15 cellular contexts compared by ENCODE assay signal in genomic region chr1:32791881-32792280, GRCh38. TPM values are rescaled to one million over a fixed set of nuclear protein-coding genes. Genes with fewer than 3 reads are reported as not detected.
DNase-seq lines count a peak whose midpoint lies in the region; ATAC-seq and TF ChIP-seq lines count a peak whose summit lies in the region.
"Had no signal": no experiment of that assay in that cellular context is flagged by ENCODE, and none has a peak within 500 bp of the region (broad histone marks: within the 10 kb centered on the region; RNA-seq: fewer than 3 reads in every experiment).

No MANE protein-coding gene starts in this region.

- H3K27me3 ChIP-seq in mammary epithelial cell (ENCODE audit: insufficient read depth, low read length) (no peaks in the 10 kb centered on the region), mesenchymal stem cell (ENCODE audit: control insufficient read depth in 1 of 2, insufficient read depth in 1 of 2, low read length in 2 of 2) (no peaks in the 10 kb centered on the region)
- H3K27me3 ChIP-seq: body of pancreas, sigmoid colon had no signal

- CTCF ChIA-PET in mammary epithelial cell (lab: Charles Lee; ENCODE audit: low non-redundant PET) = no interaction called here

- H2BK12ac ChIP-seq in mesenchymal stem cell (ENCODE audit: low read length in 2 of 2) = no peak overlapping the region

- TF ChIP-seq CTCF in mammary epithelial cell (conservative IDR thresholded peaks at IDR 0.05 in 1 of 2, IDR thresholded peaks at IDR 0.05 in 1 of 2; ENCODE audit: extremely low read depth in 1 of 2, insufficient read depth in 1 of 2, low read depth in 1 of 2, low read length in 2 of 2) = no peak

- no peaks in the 10 kb centered on the region for H4K20me1 ChIP-seq in mammary epithelial cell (ENCODE audit: insufficient read depth, low read length)

- H4K91ac ChIP-seq in mesenchymal stem cell (ENCODE audit: low read length) = no peak overlapping the region

- no peak overlapping the region for H2AFZ ChIP-seq in mammary epithelial cell (ENCODE audit: low read depth, low read length)
- H2AFZ ChIP-seq in mesenchymal stem cell (ENCODE audit: low read depth, low read length) = no peak overlapping the region

- H3K9me3 ChIP-seq in mammary epithelial cell (replicated peaks; ENCODE audit: insufficient read depth, low read length) = no peaks in the 10 kb centered on the region
- no peaks in the 10 kb centered on the region for H3K9me3 ChIP-seq in mesenchymal stem cell (ENCODE audit: control insufficient read depth, low read length)
- H3K9me3 ChIP-seq: body of pancreas, sigmoid colon had no signal

- H4K8ac ChIP-seq in mesenchymal stem cell (ENCODE audit: low read length) = no peak overlapping the region

- H3K18ac ChIP-seq in mesenchymal stem cell (ENCODE audit: low read depth in 1 of 2, low read length in 2 of 2) = no peak overlapping the region

- peaks cover 13% of the 10 kb centered on the region for H3K79me1 ChIP-seq in mesenchymal stem cell (replicated peaks; ENCODE audit: low read length, poor library complexity, severe bottlenecking)

- H3K4me3 ChIP-seq in mammary epithelial cell (replicated peaks in 1 of 3; ENCODE audit: insufficient read depth in 1 of 3, low read depth in 2 of 3, low read length in 3 of 3) (no peak overlapping the region), mesenchymal stem cell (ENCODE audit: insufficient read depth in 1 of 2, low read depth in 1 of 2, low read length in 2 of 2) (no peak overlapping the region)
- H3K4me3 ChIP-seq: body of pancreas, sigmoid colon had no signal

- DNase-seq in Daoy (ENCODE audit: low read depth) (peak; percentile 54), HT1080 (ENCODE audit: low read depth) (peak; percentile 52), mammary epithelial cell (peak; percentile 75), mesenchymal stem cell (no peak), DMS 273 treated with DMSO at 0.1 percent for 48 hours (lab: John Stamatoyannopoulos, UW) (no peak), HT-29 (ENCODE audit: low spot score) (no peak)
- DNase-seq: activated effector memory CD4-positive, alpha-beta T cell treated with Interleukin-2 at 50 U/mL for 16 hours; body of pancreas; CD4-positive, alpha-beta T cell; NCI-H510A treated with DMSO at 0.1 percent for 48 hours; sigmoid colon; stimulated activated naive CD4-positive, alpha-beta T cell treated with Interleukin-2 at 50 U/mL for 16 hours had no signal

- H3K4ac ChIP-seq in mesenchymal stem cell (ENCODE audit: low read depth in 1 of 2, low read length in 2 of 2) = no peak overlapping the region

- H2BK15ac ChIP-seq in mesenchymal stem cell (ENCODE audit: low read depth, poor library complexity, severe bottlenecking) = no peak overlapping the region

- no peak overlapping the region for H2BK120ac ChIP-seq in mesenchymal stem cell (ENCODE audit: low read depth, low read length)

- H3K36me3 ChIP-seq in mammary epithelial cell (ENCODE audit: insufficient read depth, low read length) = peaks cover 23% of the 10 kb centered on the region
- peaks cover 23 to 59% of the 10 kb centered on the region in 2 experiments for H3K36me3 ChIP-seq in mesenchymal stem cell (ENCODE audit: control insufficient read depth in 1 of 2, insufficient read depth in 2 of 2, low read depth in 1 of 2, low read length in 2 of 2)

- in situ Hi-C loops in mammary epithelial cell (cut with MboI; ENCODE audit: low sequenced_read_pairs in 2 of 2) = no loop called here

- dilution Hi-C loops in mammary epithelial cell (cut with HindIII; ENCODE audit: low sequenced_read_pairs) = no loop called here

- ATAC-seq in HG02885 (IDR thresholded peaks at IDR 0.05; ENCODE audit: poor library complexity, unreplicated experiment) = no peak
- ATAC-seq: body of pancreas, HepG2, left lobe of liver had no signal

- BruUV-seq in mammary epithelial cell (replicated peaks; lab: Mats Ljungman, UMichigan) = no TSS peak

- H3K9ac ChIP-seq in mammary epithelial cell (ENCODE audit: insufficient read depth, low read length) = no peak overlapping the region
- H3K9ac ChIP-seq in mesenchymal stem cell (ENCODE audit: low read length) = no peak overlapping the region

- peaks cover 3% of the 10 kb centered on the region for H3K79me2 ChIP-seq in mammary epithelial cell (ENCODE audit: insufficient read depth, low read length)

- no peak overlapping the region for H3K23ac ChIP-seq in mesenchymal stem cell (ENCODE audit: low read length in 2 of 2)

- no peak overlapping the region for H3K4me2 ChIP-seq in mammary epithelial cell (ENCODE audit: insufficient read depth, low read depth, low read length)
- no peak overlapping the region for H3K4me2 ChIP-seq in mesenchymal stem cell (ENCODE audit: low read length, poor library complexity, severe bottlenecking)

- peak overlapping the region; percentile 10 for H2AK5ac ChIP-seq in mesenchymal stem cell (ENCODE audit: low read length, severe bottlenecking)

- no peak overlapping the region for H3K14ac ChIP-seq in mesenchymal stem cell (ENCODE audit: low read length in 2 of 2)

- peaks cover 18% of the 10 kb centered on the region for H3K4me1 ChIP-seq in mammary epithelial cell (ENCODE audit: insufficient read depth, low read length)
- H3K4me1 ChIP-seq in mesenchymal stem cell (ENCODE audit: control insufficient read depth, insufficient read depth, low read depth, low read length) = peaks cover 3% of the 10 kb centered on the region

- intact Hi-C loops in mammary epithelial cell (cut with micrococcal nuclease) = no loop called here

- H3K27ac ChIP-seq in mammary epithelial cell (ENCODE audit: insufficient read depth, low read depth, low read length) (peak overlapping the region; percentile 22), mesenchymal stem cell (ENCODE audit: low read length, poor library complexity, severe bottlenecking) (peak overlapping the region; percentile 5)
- H3K27ac ChIP-seq: body of pancreas, sigmoid colon had no signal

- H2BK5ac ChIP-seq in mesenchymal stem cell (ENCODE audit: low read depth, low read length, poor library complexity, severe bottlenecking) = no peak overlapping the region

- 100% methylated on average over 1 of the region's 1 CpG for WGBS in mammary epithelial cell (ENCODE audit: low coverage, missing lambda C conversion rate)
- WGBS in mesenchymal stem cell = 100% methylated on average over 1 of the region's 1 CpG

RNA-seq across cellular contexts. Expression of gene YARS1, which starts 25.3 kb away (rescaled TPM):
- 107 and 146 TPM in 2 replicates for total RNA-seq in Daoy (2014; rRNA removed; shearing (Covaris generic))
- total RNA-seq in HT1080 (2014; rRNA removed; shearing (Covaris generic)) = 165 and 185 TPM in 2 replicates
- polyA plus RNA-seq in HT1080 (2015; cell fraction: cytosol; rRNA removed) = 163 and 164 TPM in 2 replicates
- polyA plus RNA-seq in HT1080 (2015; cell fraction: nucleus; rRNA removed) = 226 and 264 TPM in 2 replicates
- 100 to 1,000 TPM; 165 to 219 TPM for total RNA-seq in mammary epithelial cell
- 92.6 TPM for polyA plus RNA-seq in mammary epithelial cell
- polyA minus RNA-seq in mammary epithelial cell = 346 TPM
- polyA plus RNA-seq in mesenchymal stem cell (2013, experiment 1 of 2) = 121 TPM
- polyA plus RNA-seq in mesenchymal stem cell (2013, experiment 2 of 2) = 121 TPM
- 148 and 154 TPM in 2 replicates for total RNA-seq in HT-29 (2014; rRNA removed; shearing (Covaris generic))

RNA-seq across cellular contexts. Expression of gene S100PBP, which starts 25.6 kb away (rescaled TPM):
- 34.9 and 59.5 TPM in 2 replicates for total RNA-seq in Daoy (2014; rRNA removed; shearing (Covaris generic))
- 16.8 TPM in 2 replicates for total RNA-seq in HT1080 (2014; rRNA removed; shearing (Covaris generic))
- polyA plus RNA-seq in HT1080 (2015; cell fraction: cytosol; rRNA removed) = 16.4 and 18.4 TPM in 2 replicates
- polyA plus RNA-seq in HT1080 (2015; cell fraction: nucleus; rRNA removed) = 53.0 and 72.8 TPM in 2 replicates
- total RNA-seq in mammary epithelial cell = 10 to 100 TPM; 31.2 to 41.7 TPM
- polyA plus RNA-seq in mammary epithelial cell = 12.4 TPM
- polyA minus RNA-seq in mammary epithelial cell = 42.7 TPM
- 11.4 TPM for polyA plus RNA-seq in mesenchymal stem cell (2013, experiment 1 of 2)
- 11.2 TPM for polyA plus RNA-seq in mesenchymal stem cell (2013, experiment 2 of 2)
- total RNA-seq in HT-29 (2014; rRNA removed; shearing (Covaris generic)) = 7.4 and 7.9 TPM in 2 replicates

Comparison
In these comparisons a context has a peak if more than half of its experiments do, and no peak if none do; other contexts are left out.
1. DNase-seq: peak in Daoy (single experiment), HT1080 (single experiment) and mammary epithelial cell (single experiment); none in mesenchymal stem cell (single experiment), DMS 273 treated with DMSO at 0.1 percent for 48 hours (single experiment) and HT-29 (single experiment).